In genomic region chr10:21528452-21529235, GRCh38 we compare ENCODE assay signal across 10 cellular contexts. TPM values are rescaled to one million over a fixed set of nuclear protein-coding genes. Genes with fewer than 3 reads are reported as not detected.
DNase-seq lines count a peak whose midpoint lies in the region; ATAC-seq, FAIRE-seq and TF ChIP-seq lines count a peak whose summit lies in the region.
"Had no signal": no experiment of that assay in that cellular context is flagged by ENCODE, and none has a peak within 500 bp of the region (broad histone marks: within the 10 kb centered on the region; RNA-seq: fewer than 3 reads in every experiment).

No MANE protein-coding gene starts in this region.

- H3K36me3 Mint-ChIP-seq in type B pancreatic cell: no peaks in the 10 kb centered on the region

- TF ChIP-seq RAD21 in HepG2 (CRISPR knock-in tag; IDR thresholded peaks at IDR 0.05): no peak

- TF ChIP-seq CTCF in heart left ventricle (IDR thresholded peaks at IDR 0.05) (no peak), HepG2 (CRISPR knock-in tag; IDR thresholded peaks at IDR 0.05) (no peak), type B pancreatic cell (conservative IDR thresholded peaks at IDR 0.05) (no peak)

- H3K27me3 ChIP-seq in heart left ventricle (no peaks in the 10 kb centered on the region), HepG2 (ENCODE audit: control insufficient read depth in 1 of 2, insufficient read depth in 2 of 2, low read length in 2 of 2) (no peaks in the 10 kb centered on the region; a peak in 1 of 5 replicates)

- H3K79me2 ChIP-seq in HepG2 (ENCODE audit: insufficient read depth, low read length): peaks cover 53% of the 10 kb centered on the region

- DNase-seq in heart left ventricle: no peak
- DNase-seq in Right ventricle myocardium superior: no peak
- DNase-seq in HepG2 (ENCODE audit: low spot score): no peak
- no peak for DNase-seq in type B pancreatic cell (ENCODE audit: extremely low spot score, unreplicated experiment)
- DNase-seq in NCI-H526 treated with DMSO at 0.1 percent for 48 hours (lab: John Stamatoyannopoulos, UW): no peak
- no peak for DNase-seq in AG08395 (ENCODE audit: low spot score)
- DNase-seq in frontal cortex (ENCODE audit: low spot score in 2 of 2): no peak
- DNase-seq: activated CD4-positive, alpha-beta T cell treated with anti-CD3 and anti-CD28 coated beads for 1 hour; DMS153 had no signal

- H3K27me3 Mint-ChIP-seq in type B pancreatic cell: peaks cover 7% of the 10 kb centered on the region

- ATAC-seq in heart left ventricle: no peak
- ATAC-seq in Right ventricle myocardium superior (ENCODE audit: poor library complexity): no peak
- ATAC-seq in HepG2: no peak

- no peak overlapping the region for H2AFZ ChIP-seq in HepG2 (ENCODE audit: low read length)

- H3K4me3 ChIP-seq in heart left ventricle: peak overlapping the region in 10 of 12 donors; percentile 63 to 85 (median 72)
- peak overlapping the region; percentile 25 to 79 (median 77); a peak in 4 of 6 replicates for H3K4me3 ChIP-seq in HepG2 (replicated peaks in 1 of 3; ENCODE audit: insufficient read depth in 1 of 3, low read depth in 2 of 3, low read length in 3 of 3)

- intact Hi-C loops in heart left ventricle (cut with DNase I) (loop anchor here in 2 of 10 donors (10.0 kb wide), 2 partner anchors 786 to 796 kb away; partner anchors contain the start of genes BMI1 (in 1 of the 2) and COMMD3 (in 1 of the 2)), Right ventricle myocardium superior (cut with DNase I) (no loop called here), HepG2 (cut with micrococcal nuclease; ENCODE audit: unreplicated experiment) (no loop called here)

- H3K27ac Mint-ChIP-seq in type B pancreatic cell: peak overlapping the region; percentile 96

- H3K9me3 ChIP-seq in heart left ventricle (no peaks in the 10 kb centered on the region), HepG2 (ENCODE audit: low read length) (no peaks in the 10 kb centered on the region)

- BruUV-seq in HepG2 (replicated peaks; lab: Mats Ljungman, UMichigan): no TSS peak

- in situ Hi-C loops in HepG2 (cut with HindIII; ENCODE audit: extremely low pct_ligation_motif_present, low pct_unique_long_range_greater_than_20kb): no loop called here

- peaks cover 29% of the 10 kb centered on the region for H3K4me1 Mint-ChIP-seq in type B pancreatic cell (ENCODE audit: unreplicated experiment)

- POLR2A ChIA-PET in HepG2 (lab: Yijun Ruan, JAX): interaction anchor here (2.1 to 4.4 kb wide), 3 partner anchors 13 to 32 kb away, joined by 14 to 92 read pairs (median 76); no protein-coding TSS in a partner anchor

- H3K9me3 Mint-ChIP-seq in type B pancreatic cell: no peaks in the 10 kb centered on the region

- peak overlapping the region; percentile 92 for H3K4me3 Mint-ChIP-seq in type B pancreatic cell

- H3K4me2 ChIP-seq in HepG2 (ENCODE audit: low read depth, low read length): peak overlapping the region; percentile 85

- TF ChIP-seq POLR2A in heart left ventricle (IDR thresholded peaks at IDR 0.05): no peak
- TF ChIP-seq POLR2A in HepG2 (IDR thresholded peaks at IDR 0.05; ENCODE audit: insufficient read depth in 1 of 2, low read depth in 2 of 2, low read length in 2 of 2): no peak

- FAIRE-seq in HepG2 (lab: Jason Lieb, UNC) (no peak), frontal cortex (lab: Jason Lieb, UNC) (no peak)

- peak overlapping the region; percentile 92 for H3K9ac ChIP-seq in HepG2 (ENCODE audit: insufficient read depth, low read depth, low read length)

- H3K36me3 ChIP-seq in heart left ventricle (no peaks in the 10 kb centered on the region), HepG2 (replicated peaks in 1 of 2; ENCODE audit: control insufficient read depth in 1 of 2, insufficient read depth in 2 of 2, low read length in 2 of 2) (no peaks in the 10 kb centered on the region)

- peaks cover 0 to 32% (median 13%) of the 10 kb centered on the region in 12 donors for H3K4me1 ChIP-seq in heart left ventricle
- peaks cover 36% of the 10 kb centered on the region for H3K4me1 ChIP-seq in HepG2 (ENCODE audit: insufficient read depth, low read length)

- CTCF ChIA-PET in HepG2 (lab: Yijun Ruan, JAX; ENCODE audit: low intra/inter-chr PET ratio, low total read pairs): no interaction called here

- 68 to 76% (median 71%) methylated on average over 11 of the region's 11 CpGs for WGBS in heart left ventricle, 4 donors
- WGBS in HepG2 (ENCODE audit: low lambda C conversion rate): 69% methylated on average over 11 of the region's 11 CpGs

- no peaks in the 10 kb centered on the region for H4K20me1 ChIP-seq in HepG2 (ENCODE audit: insufficient read depth, low read length)

- TF ChIP-seq EP300 in HepG2 (IDR thresholded peaks at IDR 0.05; ENCODE audit: low read depth in 2 of 2, low read length in 2 of 2) (no peak), HepG2 (CRISPR knock-in tag; IDR thresholded peaks at IDR 0.05; ENCODE audit: borderline replicate concordance) (no peak)

- H3K27ac ChIP-seq in heart left ventricle: peak overlapping the region; percentile 95 to 99 (median 98)
- peak overlapping the region; percentile 92 for H3K27ac ChIP-seq in angular gyrus (ENCODE audit: low read depth, low read length)
- H3K27ac ChIP-seq in HepG2 (ENCODE audit: extremely low read length, insufficient read depth, low read length): peak overlapping the region; percentile 95

TF ChIP-seq in HepG2, 621 proteins besides CTCF, POLR2A, EP300 and RAD21 (continues in another document):
- no peak for TF ChIP-seq ZNF460 (CRISPR knock-in tag; IDR thresholded peaks at IDR 0.05; ENCODE audit: borderline replicate concordance)
- TF ChIP-seq HNRNPK (IDR thresholded peaks at IDR 0.05; ENCODE audit: low read depth, low read length, poor library complexity, severe bottlenecking): peak; percentile 77
- TF ChIP-seq BORCS8-MEF2B (CRISPR knock-in tag; IDR thresholded peaks at IDR 0.05): no peak
- TF ChIP-seq CEBPG (CRISPR knock-in tag; IDR thresholded peaks at IDR 0.05): no peak
- no peak for TF ChIP-seq CREBL2 (CRISPR knock-in tag; IDR thresholded peaks at IDR 0.05; ENCODE audit: borderline replicate concordance)

RNA-seq across cellular contexts. Expression of gene SKIDA1, which starts 3.2 kb away (rescaled TPM):
- total RNA-seq in heart left ventricle (1 to 10 TPM; 2.3 to 5.4 (median 3.6) TPM), Right ventricle myocardium superior (3.3 TPM), HepG2 (2016; rRNA removed; fragmentation: Illumina TruSeq; extraction: Trizol) (1.4 and 1.5 TPM in 2 replicates), type B pancreatic cell (ENCODE audit: low replicate concordance) (9.6 and 24.3 TPM in 2 replicates), frontal cortex (11.0 TPM)
- polyA plus RNA-seq in heart left ventricle (under 1 TPM; 0.61 to 0.75 TPM), HepG2 (2011; rRNA removed) (0.29 and 0.73 TPM in 2 replicates)
- 0.35 and 0.40 TPM in 2 replicates for total RNA-seq in HepG2 (2016; cell fraction: cytosol; rRNA removed; fragmentation: Illumina TruSeq; extraction: Trizol; ENCODE audit: low read depth)
- 1.1 and 1.2 TPM in 2 replicates for total RNA-seq in HepG2 (2016; cell fraction: insoluble cytoplasmic fraction; rRNA removed; fragmentation: Illumina TruSeq; extraction: Trizol)
- 1.1 TPM in 2 replicates for total RNA-seq in HepG2 (2016; cell fraction: membrane; rRNA removed; fragmentation: Illumina TruSeq; extraction: Trizol)
- 1.4 TPM in 2 replicates for total RNA-seq in HepG2 (2016; cell fraction: nucleus; rRNA removed; fragmentation: Illumina TruSeq; extraction: Trizol)
- 0.17 and 0.19 TPM in 2 replicates for polyA plus RNA-seq in HepG2 (2011; cell fraction: cytosol; rRNA removed)
- polyA plus RNA-seq in HepG2 (2011; cell fraction: nucleus; rRNA removed): 0.45 and 0.59 TPM in 2 replicates
- 0.24 and 0.85 TPM in 2 replicates for polyA plus RNA-seq in HepG2 (2012)
- 0.11 and 0.58 TPM in 2 replicates for polyA plus RNA-seq in HepG2 (2016; cell fraction: cytosol; fragmentation: Illumina TruSeq; extraction: Trizol; ENCODE audit: low read depth)
- 0.67 and 0.78 TPM in 2 replicates for polyA plus RNA-seq in HepG2 (2016; cell fraction: insoluble cytoplasmic fraction; fragmentation: Illumina TruSeq; extraction: Trizol; ENCODE audit: low read depth)
- polyA plus RNA-seq in HepG2 (2016; cell fraction: membrane; fragmentation: Illumina TruSeq; extraction: Trizol; ENCODE audit: low read depth): 0.33 and 0.58 TPM in 2 replicates
- 2.7 and 2.8 TPM in 2 replicates for polyA plus RNA-seq in HepG2 (2016; cell fraction: nucleus; fragmentation: Illumina TruSeq; extraction: Trizol; ENCODE audit: insufficient read depth, low read depth)
- 0.12 and 0.28 TPM in 2 replicates for polyA minus RNA-seq in HepG2 (2011; rRNA and poly(A)+ RNA removed; ENCODE audit: low replicate concordance)
- polyA minus RNA-seq in HepG2 (2011; cell fraction: cytosol; rRNA and poly(A)+ RNA removed): 0.49 and 0.88 TPM in 2 replicates
- 0.50 and 0.52 TPM in 2 replicates for polyA minus RNA-seq in HepG2 (2011; cell fraction: nucleus; rRNA and poly(A)+ RNA removed)

RNA-seq across cellular contexts. Expression of gene MLLT10, which starts 5.4 kb away (rescaled TPM):
- total RNA-seq in heart left ventricle (10 to 100 TPM; 17.1 to 30.7 (median 25.2) TPM), Right ventricle myocardium superior (22.9 TPM), HepG2 (2016; rRNA removed; fragmentation: Illumina TruSeq; extraction: Trizol) (39.3 and 51.3 TPM in 2 replicates), type B pancreatic cell (ENCODE audit: low replicate concordance) (45.8 and 46.8 TPM in 2 replicates), frontal cortex (35.9 TPM)
- polyA plus RNA-seq in heart left ventricle (10 to 100 TPM; 16.0 to 30.3 TPM), HepG2 (2011; rRNA removed) (72.1 and 84.1 TPM in 2 replicates)
- 32.5 and 35.1 TPM in 2 replicates for total RNA-seq in HepG2 (2016; cell fraction: cytosol; rRNA removed; fragmentation: Illumina TruSeq; extraction: Trizol; ENCODE audit: low read depth)
- total RNA-seq in HepG2 (2016; cell fraction: insoluble cytoplasmic fraction; rRNA removed; fragmentation: Illumina TruSeq; extraction: Trizol): 40.6 and 48.2 TPM in 2 replicates
- total RNA-seq in HepG2 (2016; cell fraction: membrane; rRNA removed; fragmentation: Illumina TruSeq; extraction: Trizol): 43.6 and 51.5 TPM in 2 replicates
- 132 and 141 TPM in 2 replicates for total RNA-seq in HepG2 (2016; cell fraction: nucleus; rRNA removed; fragmentation: Illumina TruSeq; extraction: Trizol)
- polyA plus RNA-seq in HepG2 (2011; cell fraction: cytosol; rRNA removed): 52.6 and 55.4 TPM in 2 replicates
- polyA plus RNA-seq in HepG2 (2011; cell fraction: nucleus; rRNA removed): 70.8 and 78.9 TPM in 2 replicates
- polyA plus RNA-seq in HepG2 (2012): 36.4 and 36.6 TPM in 2 replicates
- 39.6 and 43.2 TPM in 2 replicates for polyA plus RNA-seq in HepG2 (2016; cell fraction: cytosol; fragmentation: Illumina TruSeq; extraction: Trizol; ENCODE audit: low read depth)
- polyA plus RNA-seq in HepG2 (2016; cell fraction: insoluble cytoplasmic fraction; fragmentation: Illumina TruSeq; extraction: Trizol; ENCODE audit: low read depth): 41.2 and 47.5 TPM in 2 replicates
- polyA plus RNA-seq in HepG2 (2016; cell fraction: membrane; fragmentation: Illumina TruSeq; extraction: Trizol; ENCODE audit: low read depth): 46.0 and 49.8 TPM in 2 replicates
- polyA plus RNA-seq in HepG2 (2016; cell fraction: nucleus; fragmentation: Illumina TruSeq; extraction: Trizol; ENCODE audit: insufficient read depth, low read depth): 59.3 and 60.4 TPM in 2 replicates
- polyA minus RNA-seq in HepG2 (2011; rRNA and poly(A)+ RNA removed; ENCODE audit: low replicate concordance): 65.5 and 210 TPM in 2 replicates
- 28.0 and 33.0 TPM in 2 replicates for polyA minus RNA-seq in HepG2 (2011; cell fraction: cytosol; rRNA and poly(A)+ RNA removed)
- polyA minus RNA-seq in HepG2 (2011; cell fraction: nucleus; rRNA and poly(A)+ RNA removed): 342 and 460 TPM in 2 replicates
